ENCODE assay signal across 12 cellular contexts in genomic region chr13:24039621-24040475, GRCh38.
DNase-seq lines count a peak whose midpoint lies in the region; ATAC-seq and TF ChIP-seq lines count a peak whose summit lies in the region.
"Had no signal": no experiment of that assay in that cellular context is flagged by ENCODE, and none has a peak within 500 bp of the region (broad histone marks: within the 10 kb centered on the region; RNA-seq: fewer than 3 reads in every experiment).

No MANE protein-coding gene starts in this region.

- H2AFZ ChIP-seq in PC-9: no peak overlapping the region
- H2AFZ ChIP-seq in trophoblast cell (ENCODE audit: insufficient read depth, low read length, poor library complexity): no peak overlapping the region

- no peaks in the 10 kb centered on the region for H3K27me3 ChIP-seq in PC-9 (ENCODE audit: insufficient read depth, low read depth)
- H3K27me3 ChIP-seq in trophoblast cell (ENCODE audit: insufficient read depth, low read length): no peaks in the 10 kb centered on the region
- H3K27me3 ChIP-seq: spleen had no signal

- CTCF ChIA-PET in PC-9 (lab: Charles Lee): no interaction called here

- H3K36me3 ChIP-seq in PC-9 (ENCODE audit: low read depth): no peaks in the 10 kb centered on the region
- H3K36me3 ChIP-seq in trophoblast cell (ENCODE audit: control insufficient read depth in 1 of 2, insufficient read depth in 2 of 2, low read length in 2 of 2): no peaks in the 10 kb centered on the region
- H3K36me3 ChIP-seq: spleen had no signal

- no peaks in the 10 kb centered on the region for H3K79me1 ChIP-seq in trophoblast cell (ENCODE audit: low read length)

- no peak overlapping the region for H4K8ac ChIP-seq in trophoblast cell (ENCODE audit: low read depth, low read length)

- no peak overlapping the region for H3K27ac ChIP-seq in PC-9
- no peak overlapping the region for H3K27ac ChIP-seq in trophoblast cell (ENCODE audit: low read depth, low read length)
- H3K27ac ChIP-seq: spleen had no signal

- DNase-seq in PC-9: no peak
- DNase-seq in pons (ENCODE audit: low spot score): peak; percentile 88
- no peak for DNase-seq in DMS153 treated with DMSO at 0.1 percent for 48 hours (lab: John Stamatoyannopoulos, UW; ENCODE audit: unreplicated experiment)
- DNase-seq in trophoblast cell: no peak
- DNase-seq: activated CD8-positive, alpha-beta memory T cell treated with anti-CD3 and anti-CD28 coated beads, Interleukin-2, amount 50 U/mL, for 4 hours; naive B cell; NCI-H774; spleen; stimulated activated naive CD4-positive, alpha-beta T cell had no signal

- TF ChIP-seq CTCF in PC-9 (conservative IDR thresholded peaks at IDR 0.05): no peak

- no peaks in the 10 kb centered on the region for H3K9me3 ChIP-seq in PC-9 (ENCODE audit: insufficient read depth, low read depth)
- H3K9me3 ChIP-seq in trophoblast cell (ENCODE audit: insufficient read depth, low read depth, low read length): no peaks in the 10 kb centered on the region
- H3K9me3 ChIP-seq: spleen had no signal

- H3K4me3 ChIP-seq in PC-9: no peak overlapping the region
- no peak overlapping the region for H3K4me3 ChIP-seq in trophoblast cell (ENCODE audit: low read depth, low read length)
- H3K4me3 ChIP-seq: spleen had no signal

- no peak overlapping the region for H3K18ac ChIP-seq in trophoblast cell (ENCODE audit: low read length)

- WGBS in trophoblast cell (ENCODE audit: extremely low coverage, insufficient coverage, insufficient read length): no CpG with 5 or more reads among the region's 7 CpGs

- no peak overlapping the region for H2BK12ac ChIP-seq in trophoblast cell (ENCODE audit: low read length)

- peaks cover 19% of the 10 kb centered on the region for H3F3A ChIP-seq in PC-9 (ENCODE audit: insufficient read depth, low read depth)

- H3K4ac ChIP-seq in trophoblast cell (ENCODE audit: low read depth, low read length): no peak overlapping the region

- peak; percentile 78 for ATAC-seq in GM18909 (IDR thresholded peaks at IDR 0.05; ENCODE audit: poor library complexity, unreplicated experiment)
- ATAC-seq in HG02610 (IDR thresholded peaks at IDR 0.05; ENCODE audit: unreplicated experiment): peak; percentile 84
- no peak for ATAC-seq in HG03378 (IDR thresholded peaks at IDR 0.05; ENCODE audit: unreplicated experiment)

- H3K9ac ChIP-seq in trophoblast cell (ENCODE audit: low read length): no peak overlapping the region

- H3K14ac ChIP-seq in trophoblast cell (ENCODE audit: low read length): no peak overlapping the region

- H3K9me2 ChIP-seq in PC-9 (ENCODE audit: insufficient read depth): no peaks in the 10 kb centered on the region

- H3K4me2 ChIP-seq in PC-9: peak overlapping the region; percentile 77; the same call in 1 of the 2 replicates
- H3K4me2 ChIP-seq in trophoblast cell (ENCODE audit: low read length): no peak overlapping the region

- POLR2A ChIA-PET in PC-9 (lab: Charles Lee; ENCODE audit: unreplicated experiment): no interaction called here

- H3K4me1 ChIP-seq in PC-9 (replicated peaks; ENCODE audit: insufficient read depth): peaks cover 26% of the 10 kb centered on the region
- H3K4me1 ChIP-seq in trophoblast cell (ENCODE audit: control insufficient read depth in 1 of 2, insufficient read depth in 2 of 2, low read length in 2 of 2): peaks cover 0 to 7% of the 10 kb centered on the region in 2 experiments

- no peak overlapping the region for H2BK120ac ChIP-seq in trophoblast cell (ENCODE audit: insufficient read depth, low read length, poor library complexity)

- H3K79me2 ChIP-seq in PC-9 (ENCODE audit: low read depth): no peaks in the 10 kb centered on the region
- H3K79me2 ChIP-seq in trophoblast cell (ENCODE audit: control insufficient read depth, insufficient read depth, low read length, poor library complexity): no peaks in the 10 kb centered on the region

- no peak overlapping the region for H2AK5ac ChIP-seq in trophoblast cell (ENCODE audit: low read length)

- H2BK5ac ChIP-seq in trophoblast cell (ENCODE audit: low read depth, low read length, poor library complexity): no peak overlapping the region

- H4K91ac ChIP-seq in trophoblast cell (ENCODE audit: low read depth, low read length): no peak overlapping the region

- BruUV-seq in PC-9 (replicated peaks; lab: Mats Ljungman, UMichigan): no TSS peak

- H3K23ac ChIP-seq in trophoblast cell (ENCODE audit: low read length): no peak overlapping the region

- H4K12ac ChIP-seq in trophoblast cell (ENCODE audit: low read depth, low read length): no peak overlapping the region

- no peaks in the 10 kb centered on the region for H4K20me1 ChIP-seq in PC-9 (ENCODE audit: insufficient read depth)

- intact Hi-C loops in PC-9 (cut with micrococcal nuclease; ENCODE audit: unreplicated experiment): loop anchor here (5.0 kb wide), 1 partner anchor 122 kb away; the partner anchor contains the start of gene SPATA13
